In the genomic region with DNA sequence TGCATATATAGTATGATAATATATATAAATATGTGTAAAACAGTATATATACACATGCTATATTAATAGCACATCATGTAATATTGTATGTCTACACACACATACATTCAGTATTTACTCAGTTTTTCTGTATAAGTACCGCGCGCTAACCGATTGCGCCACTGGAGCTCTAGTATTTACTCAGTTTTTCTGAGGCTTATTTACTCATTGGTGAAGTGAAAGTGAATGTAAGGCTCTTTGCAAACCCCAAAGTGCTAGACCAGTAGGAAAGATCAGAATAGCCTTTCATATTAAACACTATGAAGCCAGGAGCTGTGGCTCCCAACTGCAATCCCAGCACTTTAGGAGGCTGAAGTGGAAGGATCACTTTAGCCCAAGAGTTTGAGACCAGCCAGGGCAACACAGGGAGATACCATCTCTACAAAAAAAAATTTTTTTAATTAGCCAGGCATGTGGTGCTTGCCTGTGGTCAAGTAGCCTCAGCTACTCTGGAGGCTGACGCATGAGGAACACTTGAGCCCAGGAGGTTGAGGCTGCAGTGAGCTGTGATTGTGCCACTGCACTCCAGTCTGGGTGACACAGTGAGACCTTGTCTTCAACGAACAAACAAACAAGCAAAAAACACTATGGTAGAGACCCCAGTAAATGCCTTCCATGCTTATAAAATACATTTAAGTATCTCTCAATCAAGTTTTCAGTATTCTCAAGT, we compare ENCODE assay signal across 13 cellular contexts.
DNase-seq lines count a peak whose midpoint lies in the region; TF ChIP-seq lines count a peak whose summit lies in the region.
"Had no signal": no experiment of that assay in that cellular context is flagged by ENCODE, and none has a peak within 500 bp of the region (broad histone marks: within the 10 kb centered on the region; RNA-seq: fewer than 3 reads in every experiment).

No MANE protein-coding gene starts in this region.

- CTCF ChIA-PET in RWPE1 (lab: Yijun Ruan, JAX), result no interaction called here

- peak overlapping the region; percentile 21 to 84 (median 80) for H3K27ac Mint-ChIP-seq in nephron
- H3K27ac Mint-ChIP-seq: endodermal cell, type B pancreatic cell had no signal

- peaks cover 47% of the 10 kb centered on the region for H3K4me1 Mint-ChIP-seq in nephron

- H3K9me3 Mint-ChIP-seq in nephron, result no peaks in the 10 kb centered on the region
- H3K9me3 Mint-ChIP-seq: endodermal cell, type B pancreatic cell had no signal

- H3K36me3 ChIP-seq in esophagus muscularis mucosa, result no peaks in the 10 kb centered on the region
- H3K36me3 ChIP-seq: adrenal gland had no signal

- POLR2A ChIA-PET in RWPE1 (lab: Yijun Ruan, JAX; ENCODE audit: low non-redundant PET), result no interaction called here

- peak; percentile 80 for DNase-seq in AG10803 (ENCODE audit: low read depth)
- peak; percentile 36 for DNase-seq in NCI-H774 (lab: John Stamatoyannopoulos, UW)
- no peak for DNase-seq in esophagus muscularis mucosa (ENCODE audit: extremely low spot score)
- DNase-seq in UCSD-AML1 (lab: John Stamatoyannopoulos, UW; ENCODE audit: unreplicated experiment), result no peak
- no peak for DNase-seq in RWPE1 (ENCODE audit: low spot score)
- DNase-seq in AG08396 (ENCODE audit: low spot score), result no peak
- DNase-seq in stimulated activated naive CD4-positive, alpha-beta T cell (lab: John Stamatoyannopoulos, UW), result no peak
- DNase-seq: endodermal cell, Kasumi-1, NCI-H2171 treated with DMSO at 0.1 percent for 48 hours had no signal

- no peak for TF ChIP-seq POLR2A in esophagus muscularis mucosa (IDR thresholded peaks at IDR 0.05; ENCODE audit: low read depth)

- TF ChIP-seq CTCF in AG10803 (conservative IDR thresholded peaks at IDR 0.05; ENCODE audit: low read length), result no peak
- no peak for TF ChIP-seq CTCF in esophagus muscularis mucosa (IDR thresholded peaks at IDR 0.05)
- TF ChIP-seq CTCF in nephron (IDR thresholded peaks at IDR 0.05; ENCODE audit: unreplicated experiment in 3 of 3), result no peak
- no peak for TF ChIP-seq CTCF in RWPE1 (conservative IDR thresholded peaks at IDR 0.05; ENCODE audit: low read depth)

- H3K4me1 ChIP-seq in esophagus muscularis mucosa, result peaks cover 27 to 40% (median 35%) of the 10 kb centered on the region in 4 donors

- WGBS in esophagus muscularis mucosa, result 90% methylated on average over 7 of the region's 7 CpGs

- peak overlapping the region; percentile 62 to 75 (median 66) for H3K27ac ChIP-seq in esophagus muscularis mucosa (replicated peaks in 1 of 4)
- H3K27ac ChIP-seq in RWPE1, result no peak overlapping the region

- intact Hi-C loops in esophagus muscularis mucosa (cut with DNase I), result no loop called here

- no peaks in the 10 kb centered on the region for H3K27me3 Mint-ChIP-seq in nephron (ENCODE audit: low read depth)
- H3K27me3 Mint-ChIP-seq: type B pancreatic cell had no signal

- no peak overlapping the region; the same call in 1 of the 2 replicates for H3K4me3 ChIP-seq in AG10803 (ENCODE audit: low read length)
- H3K4me3 ChIP-seq in esophagus muscularis mucosa, result no peak overlapping the region
- H3K4me3 ChIP-seq: adrenal gland had no signal

- H3K36me3 Mint-ChIP-seq in nephron (ENCODE audit: low read depth), result no peaks in the 10 kb centered on the region
- H3K36me3 Mint-ChIP-seq: type B pancreatic cell had no signal

- TF ChIP-seq EP300 in esophagus muscularis mucosa (IDR thresholded peaks at IDR 0.05), result no peak

- no peaks in the 10 kb centered on the region for H3K27me3 ChIP-seq in esophagus muscularis mucosa
- H3K27me3 ChIP-seq: adrenal gland had no signal

- no peaks in the 10 kb centered on the region for H3K9me3 ChIP-seq in esophagus muscularis mucosa
- H3K9me3 ChIP-seq: adrenal gland had no signal

- peak overlapping the region in 1 of 3 experiments; percentile 29 for H3K4me3 Mint-ChIP-seq in nephron
- H3K4me3 Mint-ChIP-seq: endodermal cell, type B pancreatic cell had no signal

Comparison
In these comparisons a context has a peak if more than half of its experiments do, and no peak if none do; other contexts are left out.
1. DNase-seq: peak in AG10803 (single experiment) and NCI-H774 (single experiment); none in esophagus muscularis mucosa (single experiment), UCSD-AML1 (single experiment), RWPE1 (single experiment), AG08396 (single experiment) and stimulated activated naive CD4-positive, alpha-beta T cell (0 of 6).